Comparison of ENCODE assay signal across 34 cellular contexts in genomic region chr14:99870617-99871016, GRCh38.
DNase-seq lines count a peak whose midpoint lies in the region; ATAC-seq, FAIRE-seq and TF ChIP-seq lines count a peak whose summit lies in the region.
"Had no signal": no experiment of that assay in that cellular context is flagged by ENCODE, and none has a peak within 500 bp of the region (broad histone marks: within the 10 kb centered on the region; RNA-seq: fewer than 3 reads in every experiment).

No MANE protein-coding gene starts in this region.

- no peak overlapping the region for H3K4ac ChIP-seq in H1 (replicated peaks; ENCODE audit: insufficient read length, low read depth, low read length)

- DNase-seq in heart right ventricle (no peak), Right ventricle myocardium inferior (ENCODE audit: missing footprints) (no peak), left ventricle myocardium inferior (no peak), left cardiac atrium (no peak), left ventricle myocardium superior (no peak), cardiac septum (ENCODE audit: low spot score) (no peak), H1 (ENCODE audit: low read depth in 1 of 2, low spot score in 2 of 2) (no peak), HTR-8/SVneo (ENCODE audit: insufficient read length, low spot score) (no peak)
- DNase-seq: 8988T; ACHN; AML-193; BE2C; C1 segment of cervical spinal cord; Caco-2; Calu3; CD4-positive, alpha-beta memory T cell; CD4-positive, alpha-beta T cell; CD4-positive, CD25-positive, alpha-beta regulatory T cell; CD8-positive, alpha-beta memory T cell; CD8-positive, alpha-beta T cell; COR-L47; DMS 273 treated with DMSO at 0.1 percent for 48 hours; DMS153; DMS79; DMS79 treated with DMSO at 0.1 percent for 48 hours; DND-41; EL had no signal

- FAIRE-seq in H1 (lab: Jason Lieb, UNC) (no peak), HTR-8/SVneo (lab: Jason Lieb, UNC) (no peak)
- FAIRE-seq: A204.1, A549, D721Med had no signal

- TF ChIP-seq POLR2A in H1 (IDR thresholded peaks at IDR 0.05; ENCODE audit: control extremely low read depth in 1 of 2, low read depth in 2 of 2, low read length in 2 of 2) = no peak

- peaks cover 0 to 37% (median 10%) of the 10 kb centered on the region in 9 donors for H3K4me1 ChIP-seq in heart right ventricle
- peaks cover 48% of the 10 kb centered on the region for H3K4me1 ChIP-seq in left ventricle myocardium inferior
- peaks cover 4 to 28% (median 20%) of the 10 kb centered on the region in 4 experiments for H3K4me1 ChIP-seq in H1 (replicated peaks in 1 of 4; ENCODE audit: control insufficient read depth in 3 of 4, insufficient read depth in 4 of 4, low read length in 3 of 4)
- H3K4me1 ChIP-seq: A549, Caco-2 had no signal

- no peak overlapping the region for H3K14ac ChIP-seq in H1 (ENCODE audit: insufficient read length)

- peaks cover 0 to 4% (median 0%) of the 10 kb centered on the region in 11 donors for H3K9me3 ChIP-seq in heart right ventricle
- no peaks in the 10 kb centered on the region for H3K9me3 ChIP-seq in left ventricle myocardium inferior (replicated peaks)
- H3K9me3 ChIP-seq in H1 (ENCODE audit: insufficient read depth in 2 of 2, low read depth in 1 of 2, low read length in 1 of 2) = no peaks in the 10 kb centered on the region
- H3K9me3 ChIP-seq: A549, BE2C, BLaER1, Caco-2 had no signal

- no peak overlapping the region for H2BK15ac ChIP-seq in H1 (ENCODE audit: low read length)

- H3K18ac ChIP-seq in H1 (ENCODE audit: extremely low read depth, low read length) = no peak overlapping the region

- no peak overlapping the region for H3K9ac ChIP-seq in H1 (replicated peaks in 1 of 4; ENCODE audit: extremely low read depth in 1 of 4, low read depth in 3 of 4, low read length in 3 of 4)
- H3K9ac ChIP-seq: BLaER1; BLaER1 treated with 17β-estradiol and CSF1 and Interleukin-3, amounts not matched to agents 10 nM and 100 nM had no signal

- H3K79me1 ChIP-seq in H1 (ENCODE audit: low read depth, low read length) = no peaks in the 10 kb centered on the region

- no peak for TF ChIP-seq EP300 in H1 (IDR thresholded peaks at IDR 0.05; ENCODE audit: borderline replicate concordance in 1 of 2, low read depth in 2 of 2, low read length in 2 of 2)

- no peak for TF ChIP-seq RAD21 in H1 (IDR thresholded peaks at IDR 0.05 in 1 of 2, conservative IDR thresholded peaks at IDR 0.05 in 1 of 2; ENCODE audit: low read depth in 2 of 2, low read length in 2 of 2)

- intact Hi-C loops in heart right ventricle (cut with DNase I) = loop anchor here in 2 of 10 donors (5.0 kb wide), 2 partner anchors 78 to 1737 kb away; partner anchors contain the start of gene EML1 (in 1 of the 2)
- intact Hi-C loops in Right ventricle myocardium inferior (cut with DNase I) = loop anchor here (1.0 kb wide), 1 partner anchor 79 kb away; no protein-coding TSS in a partner anchor
- intact Hi-C loops in left ventricle myocardium inferior (cut with micrococcal nuclease) = no loop called here
- intact Hi-C loops in left cardiac atrium (cut with DNase I) = no loop called here
- intact Hi-C loops in left ventricle myocardium superior (cut with micrococcal nuclease) = no loop called here
- intact Hi-C loops in cardiac septum (cut with DNase I) = no loop called here

- no peak overlapping the region for H2BK120ac ChIP-seq in H1 (replicated peaks; ENCODE audit: low read depth, low read length)

- ATAC-seq in heart right ventricle (peak in 6 of 8 donors; percentile 45 to 79 (median 63)), Right ventricle myocardium inferior (no peak), left cardiac atrium (no peak), left ventricle myocardium superior (peak; percentile 34)
- ATAC-seq: A549; CD8-positive, alpha-beta T cell had no signal

- H2AFZ ChIP-seq in H1 (ENCODE audit: low read length) = no peak overlapping the region

- no peak overlapping the region for H4K8ac ChIP-seq in H1 (ENCODE audit: extremely low read depth, insufficient read depth, low read length)

- no peak overlapping the region for H2BK12ac ChIP-seq in H1 (ENCODE audit: low read depth, low read length)

- no peak overlapping the region for H2BK5ac ChIP-seq in H1 (ENCODE audit: low read depth, low read length)

- H2AK5ac ChIP-seq in H1 (ENCODE audit: low read depth, low read length) = no peak overlapping the region

- peak overlapping the region in 1 of 10 donors; percentile 37 for H3K27ac ChIP-seq in heart right ventricle
- H3K27ac ChIP-seq in left ventricle myocardium inferior (replicated peaks) = peak overlapping the region; percentile 45
- no peak overlapping the region for H3K27ac ChIP-seq in H1 (ENCODE audit: low read depth, low read length)
- H3K27ac ChIP-seq: 22Rv1; A549; BLaER1; BLaER1 treated with 17β-estradiol and CSF1 and Interleukin-3, amounts not matched to agents 10 nM and 100 nM; C4-2B had no signal

- H3K4me3 ChIP-seq in heart right ventricle = no peak overlapping the region
- H3K4me3 ChIP-seq in left ventricle myocardium inferior = no peak overlapping the region
- no peak overlapping the region for H3K4me3 ChIP-seq in H1 (ENCODE audit: extremely low read depth in 1 of 4, insufficient read depth in 2 of 4, low read depth in 3 of 4, low read length in 4 of 4)
- H3K4me3 ChIP-seq: A549; BLaER1; BLaER1 treated with 17β-estradiol and CSF1 and Interleukin-3, amounts not matched to agents 10 nM and 100 nM had no signal

- H3K79me2 ChIP-seq in H1 (ENCODE audit: control insufficient read depth in 1 of 2, insufficient read depth in 2 of 2, low read length in 2 of 2) = no peaks in the 10 kb centered on the region

- no peak overlapping the region for H4K5ac ChIP-seq in H1 (ENCODE audit: insufficient read length, low read depth, low read length)

- H3K23me2 ChIP-seq in H1 (ENCODE audit: low read depth, low read length) = no peaks in the 10 kb centered on the region

- 76% methylated on average over 3 of the region's 3 CpGs for WGBS in heart right ventricle, 2 donors
- 92% methylated on average over 3 of the region's 3 CpGs; no CpG with 5 or more reads in 1 of the 2 experiments for WGBS in H1 (ENCODE audit: extremely low coverage in 1 of 2, insufficient coverage in 1 of 2, insufficient read length in 1 of 2, insufficient replicate concordance in 2 of 2, low coverage in 1 of 2, low lambda C conversion rate in 2 of 2, missing lambda C conversion rate in 1 of 2), 2 experiments

- no peak overlapping the region for H4K91ac ChIP-seq in H1 (replicated peaks; ENCODE audit: insufficient read length, low read length)

- no peak overlapping the region for H3K56ac ChIP-seq in H1 (replicated peaks; ENCODE audit: insufficient read length, low read depth, low read length)

- no peak overlapping the region for H3K4me2 ChIP-seq in H1 (ENCODE audit: insufficient read depth in 1 of 2, low read depth in 2 of 2, low read length in 2 of 2)
- H3K4me2 ChIP-seq: A549; BLaER1; BLaER1 treated with 17β-estradiol and CSF1 and Interleukin-3, amounts not matched to agents 10 nM and 100 nM had no signal

- H4K20me1 ChIP-seq in H1 (replicated peaks in 1 of 2; ENCODE audit: control insufficient read depth in 1 of 2, insufficient read depth in 2 of 2, low read length in 2 of 2) = peaks cover 0 to 1% of the 10 kb centered on the region in 2 experiments
- H4K20me1 ChIP-seq: BLaER1; BLaER1 treated with 17β-estradiol and CSF1 and Interleukin-3, amounts not matched to agents 10 nM and 100 nM had no signal

- POLR2A ChIA-PET in H1 (lab: Charles Lee; ENCODE audit: partially characterized antibody) = no interaction called here

- peaks cover 0 to 16% (median 0%) of the 10 kb centered on the region in 9 donors for H3K36me3 ChIP-seq in heart right ventricle
- H3K36me3 ChIP-seq in left ventricle myocardium inferior = peaks cover 6% of the 10 kb centered on the region
- H3K36me3 ChIP-seq in H1 (ENCODE audit: control insufficient read depth in 2 of 4, insufficient read depth in 4 of 4, low read length in 3 of 4) = peaks cover 0 to 3% (median under 1%) of the 10 kb centered on the region in 4 experiments; a peak in 2 of 8 replicates
- H3K36me3 ChIP-seq: BE2C; BLaER1; BLaER1 treated with 17β-estradiol and CSF1 and Interleukin-3, amounts not matched to agents 10 nM and 100 nM had no signal

- TF ChIP-seq CTCF in heart right ventricle (IDR thresholded peaks at IDR 0.05) (no peak), left ventricle myocardium inferior (IDR thresholded peaks at IDR 0.05; ENCODE audit: borderline replicate concordance) (no peak), H1 (IDR thresholded peaks at IDR 0.05; ENCODE audit: control extremely low read depth in 1 of 3, insufficient read depth in 1 of 3, low read depth in 1 of 3, low read length in 3 of 3) (no peak)

- H3K27me3 ChIP-seq in heart right ventricle (no peaks in the 10 kb centered on the region), left ventricle myocardium inferior (ENCODE audit: low read depth) (no peaks in the 10 kb centered on the region), H1 (replicated peaks in 1 of 4; ENCODE audit: control insufficient read depth in 3 of 4, extremely low read depth in 1 of 4, insufficient read depth in 3 of 4, low read length in 3 of 4) (no peaks in the 10 kb centered on the region; a peak in 1 of 7 replicates)
- H3K27me3 ChIP-seq: BLaER1 had no signal

- CTCF ChIA-PET in H1 (lab: Charles Lee; ENCODE audit: partially characterized antibody) = interaction anchor here (0.7 to 1.4 kb wide), 5 partner anchors 9 to 749 kb away, joined by 3 to 5 read pairs (median 3); no protein-coding TSS in a partner anchor

- H3K23ac ChIP-seq in H1 (ENCODE audit: insufficient read length) = no peak overlapping the region

- H2BK20ac ChIP-seq in H1 (ENCODE audit: low read length) = 0 out of 2 replicates have a peak overlapping the region, but pooled peaks have one; percentile 64

TF ChIP-seq in H1, 55 proteins besides CTCF, POLR2A, EP300 and RAD21:
- TF ChIP-seq SIRT6 (IDR thresholded peaks at IDR 0.05; ENCODE audit: low read length) (no peak), BCL11A (IDR thresholded peaks at IDR 0.05; ENCODE audit: low read depth in 2 of 2, low read length in 2 of 2) (no peak), JUN (IDR thresholded peaks at IDR 0.05; ENCODE audit: low read depth, low read length) (no peak)

Comparison
In these comparisons a context has a peak if more than half of its experiments do, and no peak if none do; other contexts are left out.
1. ATAC-seq: peak in heart right ventricle (6 of 8) and left ventricle myocardium superior (single experiment); none in Right ventricle myocardium inferior (single experiment) and left cardiac atrium (0 of 2).